In the genomic region with DNA sequence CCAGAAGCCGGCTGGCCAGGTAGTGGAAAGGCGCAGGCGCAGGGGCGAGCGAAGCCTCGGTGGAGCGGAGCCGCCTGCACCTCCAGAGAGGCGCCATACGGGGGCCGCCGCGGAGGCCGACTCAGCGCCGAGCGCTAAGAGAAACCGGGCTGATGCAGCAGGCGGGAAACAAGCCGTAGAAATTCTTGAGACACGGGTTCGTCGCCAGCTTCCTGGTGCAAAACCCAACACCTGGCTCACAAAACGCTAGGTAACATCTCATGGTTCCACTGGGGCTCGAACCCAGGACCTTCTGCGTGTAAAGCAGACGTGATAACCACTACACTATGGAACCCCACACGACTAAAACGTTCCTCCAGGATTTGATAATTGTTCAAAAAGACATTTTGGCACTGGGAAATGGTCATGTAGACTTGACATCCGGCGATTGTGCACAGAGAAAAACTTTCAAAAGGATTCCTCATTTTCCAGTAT, we compare ENCODE assay signal across 1 cellular context.
A peak's percentile ranks its signal among the peaks of the same experiment; 100 is the strongest.
TF ChIP-seq lines count a peak whose summit lies in the region.

No MANE protein-coding gene starts in this region.

TF ChIP-seq in HepG2, 621 proteins besides CTCF, POLR2A, EP300 and RAD21 (continued from another document and continues in another):
- TF ChIP-seq, protein P1, sequence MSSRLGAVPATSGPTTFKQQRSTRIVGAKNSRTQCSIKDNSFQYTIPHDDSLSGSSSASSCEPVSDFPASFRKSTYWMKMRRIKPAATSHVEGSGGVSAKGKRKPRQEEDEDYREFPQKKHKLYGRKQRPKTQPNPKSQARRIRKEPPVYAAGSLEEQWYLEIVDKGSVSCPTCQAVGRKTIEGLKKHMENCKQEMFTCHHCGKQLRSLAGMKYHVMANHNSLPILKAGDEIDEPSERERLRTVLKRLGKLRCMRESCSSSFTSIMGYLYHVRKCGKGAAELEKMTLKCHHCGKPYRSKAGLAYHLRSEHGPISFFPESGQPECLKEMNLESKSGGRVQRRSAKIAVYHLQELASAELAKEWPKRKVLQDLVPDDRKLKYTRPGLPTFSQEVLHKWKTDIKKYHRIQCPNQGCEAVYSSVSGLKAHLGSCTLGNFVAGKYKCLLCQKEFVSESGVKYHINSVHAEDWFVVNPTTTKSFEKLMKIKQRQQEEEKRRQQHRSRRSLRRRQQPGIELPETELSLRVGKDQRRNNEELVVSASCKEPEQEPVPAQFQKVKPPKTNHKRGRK (CRISPR knock-in tag; IDR thresholded peaks at IDR 0.05) = no peak
- no peak for TF ChIP-seq GLI4 (CRISPR knock-in tag; IDR thresholded peaks at IDR 0.05; ENCODE audit: borderline replicate concordance)
- TF ChIP-seq ZNF709 (CRISPR knock-in tag; IDR thresholded peaks at IDR 0.05) = peak; percentile 34; the same call in 1 of the 2 replicates
- TF ChIP-seq ZNF101 (CRISPR knock-in tag; IDR thresholded peaks at IDR 0.05; ENCODE audit: borderline replicate concordance, low read depth) = no peak
- TF ChIP-seq, protein P2, sequence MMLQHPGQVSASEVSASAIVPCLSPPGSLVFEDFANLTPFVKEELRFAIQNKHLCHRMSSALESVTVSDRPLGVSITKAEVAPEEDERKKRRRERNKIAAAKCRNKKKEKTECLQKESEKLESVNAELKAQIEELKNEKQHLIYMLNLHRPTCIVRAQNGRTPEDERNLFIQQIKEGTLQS (CRISPR knock-in tag; IDR thresholded peaks at IDR 0.05) = peak; percentile 57
- TF ChIP-seq GATAD2A (CRISPR knock-in tag; IDR thresholded peaks at IDR 0.05) = peak; percentile 81
- no peak for TF ChIP-seq HOXA9 (CRISPR knock-in tag; IDR thresholded peaks at IDR 0.05; ENCODE audit: borderline replicate concordance)
- TF ChIP-seq JUN (CRISPR knock-in tag; IDR thresholded peaks at IDR 0.05) = no peak
- TF ChIP-seq ZNF296 (CRISPR knock-in tag; conservative IDR thresholded peaks at IDR 0.05) = no peak
- TF ChIP-seq, protein P3, sequence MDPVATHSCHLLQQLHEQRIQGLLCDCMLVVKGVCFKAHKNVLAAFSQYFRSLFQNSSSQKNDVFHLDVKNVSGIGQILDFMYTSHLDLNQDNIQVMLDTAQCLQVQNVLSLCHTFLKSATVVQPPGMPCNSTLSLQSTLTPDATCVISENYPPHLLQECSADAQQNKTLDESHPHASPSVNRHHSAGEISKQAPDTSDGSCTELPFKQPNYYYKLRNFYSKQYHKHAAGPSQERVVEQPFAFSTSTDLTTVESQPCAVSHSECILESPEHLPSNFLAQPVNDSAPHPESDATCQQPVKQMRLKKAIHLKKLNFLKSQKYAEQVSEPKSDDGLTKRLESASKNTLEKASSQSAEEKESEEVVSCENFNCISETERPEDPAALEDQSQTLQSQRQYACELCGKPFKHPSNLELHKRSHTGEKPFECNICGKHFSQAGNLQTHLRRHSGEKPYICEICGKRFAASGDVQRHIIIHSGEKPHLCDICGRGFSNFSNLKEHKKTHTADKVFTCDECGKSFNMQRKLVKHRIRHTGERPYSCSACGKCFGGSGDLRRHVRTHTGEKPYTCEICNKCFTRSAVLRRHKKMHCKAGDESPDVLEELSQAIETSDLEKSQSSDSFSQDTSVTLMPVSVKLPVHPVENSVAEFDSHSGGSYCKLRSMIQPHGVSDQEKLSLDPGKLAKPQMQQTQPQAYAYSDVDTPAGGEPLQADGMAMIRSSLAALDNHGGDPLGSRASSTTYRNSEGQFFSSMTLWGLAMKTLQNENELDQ (CRISPR knock-in tag; IDR thresholded peaks at IDR 0.05; ENCODE audit: borderline replicate concordance) = no peak
- peak; percentile 92; the same call in 1 of the 2 replicates for TF ChIP-seq ZNF546 (CRISPR knock-in tag; conservative IDR thresholded peaks at IDR 0.05)
- no peak; the same call in 1 of the 2 replicates for TF ChIP-seq PHF20 (CRISPR knock-in tag; IDR thresholded peaks at IDR 0.05)
- TF ChIP-seq, protein P4, sequence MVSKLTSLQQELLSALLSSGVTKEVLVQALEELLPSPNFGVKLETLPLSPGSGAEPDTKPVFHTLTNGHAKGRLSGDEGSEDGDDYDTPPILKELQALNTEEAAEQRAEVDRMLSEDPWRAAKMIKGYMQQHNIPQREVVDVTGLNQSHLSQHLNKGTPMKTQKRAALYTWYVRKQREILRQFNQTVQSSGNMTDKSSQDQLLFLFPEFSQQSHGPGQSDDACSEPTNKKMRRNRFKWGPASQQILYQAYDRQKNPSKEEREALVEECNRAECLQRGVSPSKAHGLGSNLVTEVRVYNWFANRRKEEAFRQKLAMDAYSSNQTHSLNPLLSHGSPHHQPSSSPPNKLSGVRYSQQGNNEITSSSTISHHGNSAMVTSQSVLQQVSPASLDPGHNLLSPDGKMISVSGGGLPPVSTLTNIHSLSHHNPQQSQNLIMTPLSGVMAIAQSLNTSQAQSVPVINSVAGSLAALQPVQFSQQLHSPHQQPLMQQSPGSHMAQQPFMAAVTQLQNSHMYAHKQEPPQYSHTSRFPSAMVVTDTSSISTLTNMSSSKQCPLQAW (CRISPR knock-in tag; IDR thresholded peaks at IDR 0.05) = peak; percentile 50; the same call in 1 of the 2 replicates
- TF ChIP-seq HNRNPK (IDR thresholded peaks at IDR 0.05; ENCODE audit: low read depth, low read length, poor library complexity, severe bottlenecking) = no peak
- TF ChIP-seq ZSCAN29 (CRISPR knock-in tag; conservative IDR thresholded peaks at IDR 0.05) = peak; percentile 97
- TF ChIP-seq, protein P5, sequence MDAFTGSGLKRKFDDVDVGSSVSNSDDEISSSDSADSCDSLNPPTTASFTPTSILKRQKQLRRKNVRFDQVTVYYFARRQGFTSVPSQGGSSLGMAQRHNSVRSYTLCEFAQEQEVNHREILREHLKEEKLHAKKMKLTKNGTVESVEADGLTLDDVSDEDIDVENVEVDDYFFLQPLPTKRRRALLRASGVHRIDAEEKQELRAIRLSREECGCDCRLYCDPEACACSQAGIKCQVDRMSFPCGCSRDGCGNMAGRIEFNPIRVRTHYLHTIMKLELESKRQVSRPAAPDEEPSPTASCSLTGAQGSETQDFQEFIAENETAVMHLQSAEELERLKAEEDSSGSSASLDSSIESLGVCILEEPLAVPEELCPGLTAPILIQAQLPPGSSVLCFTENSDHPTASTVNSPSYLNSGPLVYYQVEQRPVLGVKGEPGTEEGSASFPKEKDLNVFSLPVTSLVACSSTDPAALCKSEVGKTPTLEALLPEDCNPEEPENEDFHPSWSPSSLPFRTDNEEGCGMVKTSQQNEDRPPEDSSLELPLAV (CRISPR knock-in tag; conservative IDR thresholded peaks at IDR 0.05; ENCODE audit: low read depth) = no peak
- peak; percentile 71 for TF ChIP-seq CBFB (CRISPR knock-in tag; IDR thresholded peaks at IDR 0.05)
- TF ChIP-seq TMF1 (CRISPR knock-in tag; IDR thresholded peaks at IDR 0.05; ENCODE audit: low read depth) = peak; percentile 13; the same call in 1 of the 2 replicates
- TF ChIP-seq, protein P6, sequence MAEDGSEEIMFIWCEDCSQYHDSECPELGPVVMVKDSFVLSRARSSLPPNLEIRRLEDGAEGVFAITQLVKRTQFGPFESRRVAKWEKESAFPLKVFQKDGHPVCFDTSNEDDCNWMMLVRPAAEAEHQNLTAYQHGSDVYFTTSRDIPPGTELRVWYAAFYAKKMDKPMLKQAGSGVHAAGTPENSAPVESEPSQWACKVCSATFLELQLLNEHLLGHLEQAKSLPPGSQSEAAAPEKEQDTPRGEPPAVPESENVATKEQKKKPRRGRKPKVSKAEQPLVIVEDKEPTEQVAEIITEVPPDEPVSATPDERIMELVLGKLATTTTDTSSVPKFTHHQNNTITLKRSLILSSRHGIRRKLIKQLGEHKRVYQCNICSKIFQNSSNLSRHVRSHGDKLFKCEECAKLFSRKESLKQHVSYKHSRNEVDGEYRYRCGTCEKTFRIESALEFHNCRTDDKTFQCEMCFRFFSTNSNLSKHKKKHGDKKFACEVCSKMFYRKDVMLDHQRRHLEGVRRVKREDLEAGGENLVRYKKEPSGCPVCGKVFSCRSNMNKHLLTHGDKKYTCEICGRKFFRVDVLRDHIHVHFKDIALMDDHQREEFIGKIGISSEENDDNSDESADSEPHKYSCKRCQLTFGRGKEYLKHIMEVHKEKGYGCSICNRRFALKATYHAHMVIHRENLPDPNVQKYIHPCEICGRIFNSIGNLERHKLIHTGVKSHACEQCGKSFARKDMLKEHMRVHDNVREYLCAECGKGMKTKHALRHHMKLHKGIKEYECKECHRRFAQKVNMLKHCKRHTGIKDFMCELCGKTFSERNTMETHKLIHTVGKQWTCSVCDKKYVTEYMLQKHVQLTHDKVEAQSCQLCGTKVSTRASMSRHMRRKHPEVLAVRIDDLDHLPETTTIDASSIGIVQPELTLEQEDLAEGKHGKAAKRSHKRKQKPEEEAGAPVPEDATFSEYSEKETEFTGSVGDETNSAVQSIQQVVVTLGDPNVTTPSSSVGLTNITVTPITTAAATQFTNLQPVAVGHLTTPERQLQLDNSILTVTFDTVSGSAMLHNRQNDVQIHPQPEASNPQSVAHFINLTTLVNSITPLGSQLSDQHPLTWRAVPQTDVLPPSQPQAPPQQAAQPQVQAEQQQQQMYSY (CRISPR knock-in tag; IDR thresholded peaks at IDR 0.05) = no peak; the same call in 1 of the 2 replicates
- TF ChIP-seq, protein P7, sequence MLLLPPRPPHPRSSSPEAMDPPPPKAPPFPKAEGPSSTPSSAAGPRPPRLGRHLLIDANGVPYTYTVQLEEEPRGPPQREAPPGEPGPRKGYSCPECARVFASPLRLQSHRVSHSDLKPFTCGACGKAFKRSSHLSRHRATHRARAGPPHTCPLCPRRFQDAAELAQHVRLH (CRISPR knock-in tag; IDR thresholded peaks at IDR 0.05; ENCODE audit: borderline replicate concordance, low read depth) = peak; percentile 93; the same call in 1 of the 2 replicates
- TF ChIP-seq, protein P8, sequence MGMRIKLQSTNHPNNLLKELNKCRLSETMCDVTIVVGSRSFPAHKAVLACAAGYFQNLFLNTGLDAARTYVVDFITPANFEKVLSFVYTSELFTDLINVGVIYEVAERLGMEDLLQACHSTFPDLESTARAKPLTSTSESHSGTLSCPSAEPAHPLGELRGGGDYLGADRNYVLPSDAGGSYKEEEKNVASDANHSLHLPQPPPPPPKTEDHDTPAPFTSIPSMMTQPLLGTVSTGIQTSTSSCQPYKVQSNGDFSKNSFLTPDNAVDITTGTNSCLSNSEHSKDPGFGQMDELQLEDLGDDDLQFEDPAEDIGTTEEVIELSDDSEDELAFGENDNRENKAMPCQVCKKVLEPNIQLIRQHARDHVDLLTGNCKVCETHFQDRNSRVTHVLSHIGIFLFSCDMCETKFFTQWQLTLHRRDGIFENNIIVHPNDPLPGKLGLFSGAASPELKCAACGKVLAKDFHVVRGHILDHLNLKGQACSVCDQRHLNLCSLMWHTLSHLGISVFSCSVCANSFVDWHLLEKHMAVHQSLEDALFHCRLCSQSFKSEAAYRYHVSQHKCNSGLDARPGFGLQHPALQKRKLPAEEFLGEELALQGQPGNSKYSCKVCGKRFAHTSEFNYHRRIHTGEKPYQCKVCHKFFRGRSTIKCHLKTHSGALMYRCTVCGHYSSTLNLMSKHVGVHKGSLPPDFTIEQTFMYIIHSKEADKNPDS (CRISPR knock-in tag; IDR thresholded peaks at IDR 0.05) = 0 out of 2 replicates have a peak, but pooled peaks have one; percentile 59
- no peak for TF ChIP-seq KAT2B (IDR thresholded peaks at IDR 0.05; ENCODE audit: borderline replicate concordance, low read depth, low read length)
- peak; percentile 93; the same call in 1 of the 2 replicates for TF ChIP-seq CBX5 (CRISPR knock-in tag; IDR thresholded peaks at IDR 0.05; ENCODE audit: borderline replicate concordance)
- TF ChIP-seq ZNF598 (CRISPR knock-in tag; IDR thresholded peaks at IDR 0.05; ENCODE audit: borderline replicate concordance) = peak; percentile 95
- TF ChIP-seq ZNF12 (CRISPR knock-in tag; IDR thresholded peaks at IDR 0.05) = no peak
- peak; percentile 28; the same call in 1 of the 2 replicates for TF ChIP-seq PITX1 (CRISPR knock-in tag; IDR thresholded peaks at IDR 0.05)
- TF ChIP-seq BORCS8-MEF2B (CRISPR knock-in tag; IDR thresholded peaks at IDR 0.05) = 0 out of 2 replicates have a peak, but pooled peaks have one; percentile 25
- no peak for TF ChIP-seq ZNF644 (CRISPR knock-in tag; IDR thresholded peaks at IDR 0.05; ENCODE audit: low read depth)
- no peak for TF ChIP-seq HES4 (CRISPR knock-in tag; IDR thresholded peaks at IDR 0.05; ENCODE audit: borderline replicate concordance)
- TF ChIP-seq, protein P9, sequence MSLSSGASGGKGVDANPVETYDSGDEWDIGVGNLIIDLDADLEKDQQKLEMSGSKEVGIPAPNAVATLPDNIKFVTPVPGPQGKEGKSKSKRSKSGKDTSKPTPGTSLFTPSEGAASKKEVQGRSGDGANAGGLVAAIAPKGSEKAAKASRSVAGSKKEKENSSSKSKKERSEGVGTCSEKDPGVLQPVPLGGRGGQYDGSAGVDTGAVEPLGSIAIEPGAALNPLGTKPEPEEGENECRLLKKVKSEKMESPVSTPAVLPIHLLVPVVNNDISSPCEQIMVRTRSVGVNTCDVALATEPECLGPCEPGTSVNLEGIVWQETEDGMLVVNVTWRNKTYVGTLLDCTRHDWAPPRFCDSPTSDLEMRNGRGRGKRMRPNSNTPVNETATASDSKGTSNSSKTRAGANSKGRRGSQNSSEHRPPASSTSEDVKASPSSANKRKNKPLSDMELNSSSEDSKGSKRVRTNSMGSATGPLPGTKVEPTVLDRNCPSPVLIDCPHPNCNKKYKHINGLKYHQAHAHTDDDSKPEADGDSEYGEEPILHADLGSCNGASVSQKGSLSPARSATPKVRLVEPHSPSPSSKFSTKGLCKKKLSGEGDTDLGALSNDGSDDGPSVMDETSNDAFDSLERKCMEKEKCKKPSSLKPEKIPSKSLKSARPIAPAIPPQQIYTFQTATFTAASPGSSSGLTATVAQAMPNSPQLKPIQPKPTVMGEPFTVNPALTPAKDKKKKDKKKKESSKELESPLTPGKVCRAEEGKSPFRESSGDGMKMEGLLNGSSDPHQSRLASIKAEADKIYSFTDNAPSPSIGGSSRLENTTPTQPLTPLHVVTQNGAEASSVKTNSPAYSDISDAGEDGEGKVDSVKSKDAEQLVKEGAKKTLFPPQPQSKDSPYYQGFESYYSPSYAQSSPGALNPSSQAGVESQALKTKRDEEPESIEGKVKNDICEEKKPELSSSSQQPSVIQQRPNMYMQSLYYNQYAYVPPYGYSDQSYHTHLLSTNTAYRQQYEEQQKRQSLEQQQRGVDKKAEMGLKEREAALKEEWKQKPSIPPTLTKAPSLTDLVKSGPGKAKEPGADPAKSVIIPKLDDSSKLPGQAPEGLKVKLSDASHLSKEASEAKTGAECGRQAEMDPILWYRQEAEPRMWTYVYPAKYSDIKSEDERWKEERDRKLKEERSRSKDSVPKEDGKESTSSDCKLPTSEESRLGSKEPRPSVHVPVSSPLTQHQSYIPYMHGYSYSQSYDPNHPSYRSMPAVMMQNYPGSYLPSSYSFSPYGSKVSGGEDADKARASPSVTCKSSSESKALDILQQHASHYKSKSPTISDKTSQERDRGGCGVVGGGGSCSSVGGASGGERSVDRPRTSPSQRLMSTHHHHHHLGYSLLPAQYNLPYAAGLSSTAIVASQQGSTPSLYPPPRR (CRISPR knock-in tag; IDR thresholded peaks at IDR 0.05; ENCODE audit: borderline replicate concordance) = peak; percentile 68; the same call in 1 of the 2 replicates
- TF ChIP-seq ZNF382 (CRISPR knock-in tag; IDR thresholded peaks at IDR 0.05; ENCODE audit: borderline replicate concordance) = no peak
- TF ChIP-seq ZBTB1 (CRISPR knock-in tag; IDR thresholded peaks at IDR 0.05; ENCODE audit: borderline replicate concordance) = no peak
- TF ChIP-seq KLF16 (CRISPR knock-in tag; IDR thresholded peaks at IDR 0.05) = peak in 1 of 2 experiments; percentile 87; a peak in 1 of 4 replicates
- TF ChIP-seq, protein P10, sequence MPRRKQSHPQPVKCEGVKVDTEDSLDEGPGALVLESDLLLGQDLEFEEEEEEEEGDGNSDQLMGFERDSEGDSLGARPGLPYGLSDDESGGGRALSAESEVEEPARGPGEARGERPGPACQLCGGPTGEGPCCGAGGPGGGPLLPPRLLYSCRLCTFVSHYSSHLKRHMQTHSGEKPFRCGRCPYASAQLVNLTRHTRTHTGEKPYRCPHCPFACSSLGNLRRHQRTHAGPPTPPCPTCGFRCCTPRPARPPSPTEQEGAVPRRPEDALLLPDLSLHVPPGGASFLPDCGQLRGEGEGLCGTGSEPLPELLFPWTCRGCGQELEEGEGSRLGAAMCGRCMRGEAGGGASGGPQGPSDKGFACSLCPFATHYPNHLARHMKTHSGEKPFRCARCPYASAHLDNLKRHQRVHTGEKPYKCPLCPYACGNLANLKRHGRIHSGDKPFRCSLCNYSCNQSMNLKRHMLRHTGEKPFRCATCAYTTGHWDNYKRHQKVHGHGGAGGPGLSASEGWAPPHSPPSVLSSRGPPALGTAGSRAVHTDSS (CRISPR knock-in tag; conservative IDR thresholded peaks at IDR 0.05) = no peak
